15 cellular contexts compared by ENCODE assay signal in genomic region chr3:133893683-133894333, GRCh38. TPM values are rescaled to one million over a fixed set of nuclear protein-coding genes. Genes with fewer than 3 reads are reported as not detected.
DNase-seq lines count a peak whose midpoint lies in the region; ATAC-seq and TF ChIP-seq lines count a peak whose summit lies in the region.
"Had no signal": no experiment of that assay in that cellular context is flagged by ENCODE, and none has a peak within 500 bp of the region (broad histone marks: within the 10 kb centered on the region; RNA-seq: fewer than 3 reads in every experiment).

No MANE protein-coding gene starts in this region.

- H3K27me3 ChIP-seq in right atrium auricular region = no peaks in the 10 kb centered on the region
- peaks cover 43% of the 10 kb centered on the region for H3K27me3 ChIP-seq in iPS-18a (ENCODE audit: control insufficient read depth, insufficient read depth, low read length)

- peak overlapping the region in 1 of 2 donors; percentile 72 for H3K4me3 ChIP-seq in right atrium auricular region
- H3K4me3 ChIP-seq in iPS-18a (ENCODE audit: low read length) = peak overlapping the region; percentile 67

- no peak overlapping the region for H3K27ac Mint-ChIP-seq in effector memory CD8-positive, alpha-beta T cell
- H3K27ac Mint-ChIP-seq: activated naive CD8-positive, alpha-beta T cell treated with anti-CD3 and anti-CD28 coated beads, Interleukin-2, amount 10 ng/mL, durations not matched to agents 7 days and 5 days had no signal

- peak overlapping the region in 1 of 2 donors; percentile 26 for H3K4me3 Mint-ChIP-seq in effector memory CD8-positive, alpha-beta T cell
- H3K4me3 Mint-ChIP-seq: activated naive CD8-positive, alpha-beta T cell treated with anti-CD3 and anti-CD28 coated beads, Interleukin-2, amount 10 ng/mL, durations not matched to agents 7 days and 5 days had no signal

- intact Hi-C loops in left ventricle myocardium superior (cut with micrococcal nuclease) = loop anchor here (10.0 kb wide), 1 partner anchor 69 kb away; no protein-coding TSS in a partner anchor

- ATAC-seq in left ventricle myocardium superior (no peak), GM19467 (IDR thresholded peaks at IDR 0.05; ENCODE audit: unreplicated experiment) (no peak)
- ATAC-seq in effector memory CD8-positive, alpha-beta T cell (replicated peaks) = no peak

- H3K36me3 Mint-ChIP-seq in effector memory CD8-positive, alpha-beta T cell (ENCODE audit: insufficient read depth) = peaks cover 3% of the 10 kb centered on the region
- H3K36me3 Mint-ChIP-seq: activated naive CD8-positive, alpha-beta T cell treated with anti-CD3 and anti-CD28 coated beads, Interleukin-2, amount 10 ng/mL, durations not matched to agents 7 days and 5 days had no signal

- TF ChIP-seq CTCF in right atrium auricular region (IDR thresholded peaks at IDR 0.05) = no peak

- DNase-seq in right atrium auricular region (ENCODE audit: low spot score) = peak; percentile 18
- no peak for DNase-seq in left ventricle myocardium superior
- DNase-seq in effector memory CD8-positive, alpha-beta T cell = no peak
- DNase-seq in NCI-H1436 (lab: John Stamatoyannopoulos, UW) = no peak
- DNase-seq: activated CD4-positive, alpha-beta T cell treated with anti-CD3 and anti-CD28 coated beads, Interleukin-2, amount 50 U/mL, for 1 hour; activated naive CD8-positive, alpha-beta T cell treated with anti-CD3 and anti-CD28 coated beads, Interleukin-2, amount 10 ng/mL, durations not matched to agents 7 days and 5 days; activated T-cell treated with anti-CD3 and anti-CD28 coated beads, Interleukin-2, amount 50 U/mL, for 48 hours; kidney glomerular epithelial cell; SIG-M5; T-helper 9 cell had no signal

- H3K4me1 ChIP-seq in right atrium auricular region = peaks cover 0 to 48% of the 10 kb centered on the region in 2 donors
- peaks cover 6% of the 10 kb centered on the region for H3K4me1 ChIP-seq in iPS-18a (ENCODE audit: control insufficient read depth, low read depth, low read length)

- H3K4me1 Mint-ChIP-seq in effector memory CD8-positive, alpha-beta T cell (ENCODE audit: low read depth in 2 of 2) = peaks cover 0 to 12% of the 10 kb centered on the region in 2 donors

- H3K27me3 Mint-ChIP-seq in effector memory CD8-positive, alpha-beta T cell = peaks cover 44 to 74% of the 10 kb centered on the region in 2 donors

- H3K27ac ChIP-seq in right atrium auricular region (peak overlapping the region in 1 of 2 donors; percentile 31), angular gyrus (ENCODE audit: low read depth, low read length) (peak overlapping the region; percentile 73), iPS-18a (ENCODE audit: low read length) (no peak overlapping the region), temporal lobe (ENCODE audit: low read depth, low read length) (peak overlapping the region; percentile 36)
- H3K27ac ChIP-seq: epithelial cell of prostate had no signal

- H3K9me3 ChIP-seq in right atrium auricular region (no peaks in the 10 kb centered on the region), iPS-18a (ENCODE audit: control insufficient read depth, low read depth, low read length) (no peaks in the 10 kb centered on the region)

- no peak overlapping the region for H3K9ac ChIP-seq in iPS-18a (ENCODE audit: low read length)

- no peaks in the 10 kb centered on the region for H3K9me3 Mint-ChIP-seq in effector memory CD8-positive, alpha-beta T cell
- H3K9me3 Mint-ChIP-seq: activated naive CD8-positive, alpha-beta T cell treated with anti-CD3 and anti-CD28 coated beads, Interleukin-2, amount 10 ng/mL, durations not matched to agents 7 days and 5 days had no signal

- H3K36me3 ChIP-seq in right atrium auricular region (no peaks in the 10 kb centered on the region), iPS-18a (ENCODE audit: control insufficient read depth, low read depth, low read length) (no peaks in the 10 kb centered on the region)

RNA-seq across cellular contexts. Expression of gene RAB6B, which starts 1.9 kb away (rescaled TPM):
- total RNA-seq in right atrium auricular region = 10 to 100 TPM in 1 of 2 donors, 1 to 10 TPM in 1; 9.5 to 11.5 TPM
- total RNA-seq in left ventricle myocardium superior = 51.6 TPM
- total RNA-seq in temporal lobe = 88.3 TPM
